Comparison of ENCODE assay signal across 17 cellular contexts in genomic region chr4:60506061-60506460, GRCh38.
DNase-seq lines count a peak whose midpoint lies in the region; TF ChIP-seq lines count a peak whose summit lies in the region.
"Had no signal": no experiment of that assay in that cellular context is flagged by ENCODE, and none has a peak within 500 bp of the region (broad histone marks: within the 10 kb centered on the region; RNA-seq: fewer than 3 reads in every experiment).

No MANE protein-coding gene starts in this region.

- H3K4me1 Mint-ChIP-seq in CD8-positive, alpha-beta memory T cell: no peaks in the 10 kb centered on the region
- H3K4me1 Mint-ChIP-seq: CD4-positive, alpha-beta memory T cell had no signal

- H3K4me1 ChIP-seq in CD8-positive, alpha-beta memory T cell (ENCODE audit: insufficient read depth, low read length): no peaks in the 10 kb centered on the region
- H3K4me1 ChIP-seq: A549, Caco-2 had no signal

- POLR2A ChIA-PET in CD8-positive, alpha-beta memory T cell (lab: Charles Lee): no interaction called here

- in situ Hi-C loops in ACHN (cut with HindIII; ENCODE audit: low pct_ligation_motif_present, low pct_unique_long_range_greater_than_20kb, low sequenced_read_pairs): no loop called here

- TF ChIP-seq CTCF in 22Rv1 (IDR thresholded peaks at IDR 0.05): no peak
- TF ChIP-seq CTCF in epithelial cell of esophagus (IDR thresholded peaks at IDR 0.05; ENCODE audit: insufficient read depth, low read depth, low read length, missing control alignments): no peak

- no peak overlapping the region for H3K4me3 ChIP-seq in epithelial cell of esophagus (ENCODE audit: low read length)
- no peak overlapping the region for H3K4me3 ChIP-seq in CD8-positive, alpha-beta memory T cell (ENCODE audit: low read length)
- H3K4me3 ChIP-seq: A549, GM12878, GM23338 had no signal

- no peaks in the 10 kb centered on the region for H3K27me3 Mint-ChIP-seq in CD8-positive, alpha-beta memory T cell
- H3K27me3 Mint-ChIP-seq: CD4-positive, alpha-beta memory T cell had no signal

- no peak overlapping the region for H3K27ac Mint-ChIP-seq in CD8-positive, alpha-beta memory T cell
- H3K27ac Mint-ChIP-seq: GM23338, H9 had no signal

- H3K36me3 Mint-ChIP-seq in CD8-positive, alpha-beta memory T cell: peaks cover 0 to 4% (median 0%) of the 10 kb centered on the region in 3 donors

- H3K36me3 ChIP-seq in CD8-positive, alpha-beta memory T cell (ENCODE audit: insufficient read depth, low read length): no peaks in the 10 kb centered on the region

- peaks cover 11 to 40% (median 30%) of the 10 kb centered on the region in 5 donors for H3K9me3 Mint-ChIP-seq in CD8-positive, alpha-beta memory T cell

- no peaks in the 10 kb centered on the region for H3K27me3 ChIP-seq in CD8-positive, alpha-beta memory T cell (ENCODE audit: insufficient read depth, low read length, poor library complexity, severe bottlenecking)

- peak overlapping the region; percentile 60 for H3K27ac ChIP-seq in 22Rv1
- no peak overlapping the region for H3K27ac ChIP-seq in CD8-positive, alpha-beta memory T cell (ENCODE audit: low read depth, low read length)
- H3K27ac ChIP-seq: A549 had no signal

- CTCF ChIA-PET in CD8-positive, alpha-beta memory T cell (lab: Charles Lee): no interaction called here

- H3K9me3 ChIP-seq in CD8-positive, alpha-beta memory T cell (ENCODE audit: low read length): no peaks in the 10 kb centered on the region
- H3K9me3 ChIP-seq: A549, Caco-2 had no signal

- peak; percentile 49 for DNase-seq in NCI-H69 (lab: John Stamatoyannopoulos, UW)
- peak; percentile 2 for DNase-seq in epithelial cell of esophagus (ENCODE audit: low read depth)
- DNase-seq in CD8-positive, alpha-beta memory T cell: no peak
- DNase-seq in NCI-H2107 (lab: John Stamatoyannopoulos, UW): no peak
- no peak for DNase-seq in ACHN
- DNase-seq: 8988T; C1 segment of cervical spinal cord; Caco-2; CD4-positive, alpha-beta memory T cell; DMS153; DND-41; GDM1; H9 had no signal

- H3K4me3 Mint-ChIP-seq in CD8-positive, alpha-beta memory T cell: no peak overlapping the region
- H3K4me3 Mint-ChIP-seq: CD4-positive, alpha-beta memory T cell; GM23338; H9 had no signal

Comparison
In these comparisons a context has a peak if more than half of its experiments do, and no peak if none do; other contexts are left out.
1. DNase-seq: peak in NCI-H69 (single experiment) and epithelial cell of esophagus (single experiment); none in CD8-positive, alpha-beta memory T cell (0 of 5), NCI-H2107 (single experiment) and ACHN (single experiment).